12 cellular contexts compared by ENCODE assay signal in genomic region chr3:4425707-4426106, GRCh38. TPM values are rescaled to one million over a fixed set of nuclear protein-coding genes. Genes with fewer than 3 reads are reported as not detected.
DNase-seq lines count a peak whose midpoint lies in the region; ATAC-seq and TF ChIP-seq lines count a peak whose summit lies in the region.
"Had no signal": no experiment of that assay in that cellular context is flagged by ENCODE, and none has a peak within 500 bp of the region (broad histone marks: within the 10 kb centered on the region; RNA-seq: fewer than 3 reads in every experiment).

No MANE protein-coding gene starts in this region.

- intact Hi-C loops in activated naive CD4-positive, alpha-beta T cell treated with anti-CD3 and anti-CD28 coated beads for 36 hours (cut with micrococcal nuclease), result loop anchor here (2.0 to 10.0 kb wide), 3 partner anchors 41 to 769 kb away; partner anchors contain the start of genes BHLHE40 and SUMF1
- intact Hi-C loops in colonic mucosa (cut with DNase I), result no loop called here

- H3K9ac ChIP-seq in colonic mucosa (ENCODE audit: low read depth in 2 of 2, low read length in 2 of 2), result no peak overlapping the region

- H3K4me3 ChIP-seq in Peyer's patch, result no peak overlapping the region
- H3K4me3 ChIP-seq in colonic mucosa, result no peak overlapping the region
- H3K4me3 ChIP-seq: right atrium auricular region, SK-N-MC had no signal

- H3K9me3 Mint-ChIP-seq in activated naive CD4-positive, alpha-beta T cell treated with anti-CD3 and anti-CD28 coated beads for 36 hours, result no peaks in the 10 kb centered on the region
- H3K9me3 Mint-ChIP-seq in activated naive CD4-positive, alpha-beta T cell treated with anti-CD3 and anti-CD28 coated beads, Interleukin-2, amount 10 ng/mL, durations not matched to agents 7 days and 5 days, result no peaks in the 10 kb centered on the region
- H3K9me3 Mint-ChIP-seq in T-helper 2 cell treated with Interferon-gamma antibody and Interleukin-4, amounts not matched to agents 5 μg/mL and 100 μg/mL, for 36 hours, result no peaks in the 10 kb centered on the region
- H3K9me3 Mint-ChIP-seq in stimulated activated naive CD8-positive, alpha-beta T cell treated with anti-CD3 and anti-CD28 coated beads, Interleukin-15, amount 100 ng/mL, for 72 hours, result peaks cover 0 to 6% of the 10 kb centered on the region in 2 donors

- H3K27ac ChIP-seq in foreskin keratinocyte (no peak overlapping the region), Peyer's patch (no peak overlapping the region), colonic mucosa (no peak overlapping the region)
- H3K27ac ChIP-seq: right atrium auricular region, SK-N-MC had no signal

- no peaks in the 10 kb centered on the region for H3K36me3 ChIP-seq in Peyer's patch
- no peaks in the 10 kb centered on the region for H3K36me3 ChIP-seq in colonic mucosa
- H3K36me3 ChIP-seq: right atrium auricular region had no signal

- H3K4me3 Mint-ChIP-seq in activated naive CD4-positive, alpha-beta T cell treated with anti-CD3 and anti-CD28 coated beads for 36 hours, result no peak overlapping the region
- no peak overlapping the region for H3K4me3 Mint-ChIP-seq in activated naive CD4-positive, alpha-beta T cell treated with anti-CD3 and anti-CD28 coated beads, Interleukin-2, amount 10 ng/mL, durations not matched to agents 7 days and 5 days
- no peak overlapping the region for H3K4me3 Mint-ChIP-seq in T-helper 2 cell treated with Interferon-gamma antibody and Interleukin-4, amounts not matched to agents 5 μg/mL and 100 μg/mL, for 36 hours
- H3K4me3 Mint-ChIP-seq in stimulated activated naive CD8-positive, alpha-beta T cell treated with anti-CD3 and anti-CD28 coated beads, Interleukin-15, amount 100 ng/mL, for 72 hours, result no peak overlapping the region

- peaks cover 5% of the 10 kb centered on the region for H3K36me3 Mint-ChIP-seq in activated naive CD4-positive, alpha-beta T cell treated with anti-CD3 and anti-CD28 coated beads for 36 hours (ENCODE audit: low read depth)
- H3K36me3 Mint-ChIP-seq in activated naive CD4-positive, alpha-beta T cell treated with anti-CD3 and anti-CD28 coated beads, Interleukin-2, amount 10 ng/mL, durations not matched to agents 7 days and 5 days, result peaks cover 3% of the 10 kb centered on the region
- H3K36me3 Mint-ChIP-seq in T-helper 2 cell treated with Interferon-gamma antibody and Interleukin-4, amounts not matched to agents 5 μg/mL and 100 μg/mL, for 36 hours (ENCODE audit: low read depth), result peaks cover 5% of the 10 kb centered on the region

- TF ChIP-seq POLR2A in Peyer's patch (IDR thresholded peaks at IDR 0.05), result no peak

- no peaks in the 10 kb centered on the region for H3K27me3 Mint-ChIP-seq in activated naive CD4-positive, alpha-beta T cell treated with anti-CD3 and anti-CD28 coated beads for 36 hours (ENCODE audit: low read depth)
- H3K27me3 Mint-ChIP-seq in activated naive CD4-positive, alpha-beta T cell treated with anti-CD3 and anti-CD28 coated beads, Interleukin-2, amount 10 ng/mL, durations not matched to agents 7 days and 5 days, result no peaks in the 10 kb centered on the region
- H3K27me3 Mint-ChIP-seq in T-helper 2 cell treated with Interferon-gamma antibody and Interleukin-4, amounts not matched to agents 5 μg/mL and 100 μg/mL, for 36 hours (ENCODE audit: low read depth), result no peaks in the 10 kb centered on the region
- H3K27me3 Mint-ChIP-seq in stimulated activated naive CD8-positive, alpha-beta T cell treated with anti-CD3 and anti-CD28 coated beads, Interleukin-15, amount 100 ng/mL, for 72 hours, result no peaks in the 10 kb centered on the region

- DNase-seq in activated naive CD4-positive, alpha-beta T cell treated with anti-CD3 and anti-CD28 coated beads for 36 hours, result peak; percentile 71
- DNase-seq in activated naive CD4-positive, alpha-beta T cell treated with anti-CD3 and anti-CD28 coated beads, Interleukin-2, amount 10 ng/mL, durations not matched to agents 7 days and 5 days, result no peak
- peak; percentile 55 for DNase-seq in T-helper 2 cell treated with Interferon-gamma antibody and Interleukin-4, amounts not matched to agents 5 μg/mL and 100 μg/mL, for 36 hours (ENCODE audit: low spot score)
- DNase-seq in foreskin keratinocyte (no peak), Peyer's patch (no peak), colonic mucosa (no peak)
- DNase-seq in stimulated activated naive CD8-positive, alpha-beta T cell treated with anti-CD3 and anti-CD28 coated beads, Interleukin-15, amount 100 ng/mL, for 72 hours, result peak in 1 of 2 donors; percentile 23
- DNase-seq: midbrain, NCI-H524 treated with DMSO at 0.1 percent for 48 hours had no signal

- peaks cover 30% of the 10 kb centered on the region for H3K4me1 Mint-ChIP-seq in activated naive CD4-positive, alpha-beta T cell treated with anti-CD3 and anti-CD28 coated beads for 36 hours (ENCODE audit: low read depth)
- H3K4me1 Mint-ChIP-seq in activated naive CD4-positive, alpha-beta T cell treated with anti-CD3 and anti-CD28 coated beads, Interleukin-2, amount 10 ng/mL, durations not matched to agents 7 days and 5 days, result no peaks in the 10 kb centered on the region
- H3K4me1 Mint-ChIP-seq in T-helper 2 cell treated with Interferon-gamma antibody and Interleukin-4, amounts not matched to agents 5 μg/mL and 100 μg/mL, for 36 hours (ENCODE audit: low read depth), result peaks cover 10% of the 10 kb centered on the region
- H3K4me1 Mint-ChIP-seq in stimulated activated naive CD8-positive, alpha-beta T cell treated with anti-CD3 and anti-CD28 coated beads, Interleukin-15, amount 100 ng/mL, for 72 hours, result peaks cover 31% of the 10 kb centered on the region

- peak; percentile 14 for ATAC-seq in foreskin keratinocyte
- peak; percentile 52 for ATAC-seq in stimulated activated naive CD8-positive, alpha-beta T cell treated with anti-CD3 and anti-CD28 coated beads, Interleukin-15, amount 100 ng/mL, for 72 hours
- ATAC-seq in GM18873 (IDR thresholded peaks at IDR 0.05; ENCODE audit: low FRiP score, unreplicated experiment), result no peak

- H3K4me1 ChIP-seq in foreskin keratinocyte, result no peaks in the 10 kb centered on the region
- no peaks in the 10 kb centered on the region for H3K4me1 ChIP-seq in Peyer's patch
- H3K4me1 ChIP-seq in colonic mucosa, result no peaks in the 10 kb centered on the region

- H3K9me3 ChIP-seq in Peyer's patch, result no peaks in the 10 kb centered on the region
- H3K9me3 ChIP-seq in colonic mucosa, result no peaks in the 10 kb centered on the region
- H3K9me3 ChIP-seq: right atrium auricular region had no signal

- no peaks in the 10 kb centered on the region for H3K27me3 ChIP-seq in foreskin keratinocyte
- no peaks in the 10 kb centered on the region for H3K27me3 ChIP-seq in Peyer's patch
- no peaks in the 10 kb centered on the region for H3K27me3 ChIP-seq in colonic mucosa
- H3K27me3 ChIP-seq: right atrium auricular region had no signal

- CTCF ChIA-PET in activated naive CD4-positive, alpha-beta T cell treated with anti-CD3 and anti-CD28 coated beads for 36 hours (lab: Charles Lee), result no interaction called here
- CTCF ChIA-PET in activated naive CD4-positive, alpha-beta T cell treated with anti-CD3 and anti-CD28 coated beads, Interleukin-2, amount 10 ng/mL, durations not matched to agents 7 days and 5 days (lab: Charles Lee), result no interaction called here

- peak overlapping the region; percentile 28 for H3K27ac Mint-ChIP-seq in activated naive CD4-positive, alpha-beta T cell treated with anti-CD3 and anti-CD28 coated beads for 36 hours
- no peak overlapping the region for H3K27ac Mint-ChIP-seq in activated naive CD4-positive, alpha-beta T cell treated with anti-CD3 and anti-CD28 coated beads, Interleukin-2, amount 10 ng/mL, durations not matched to agents 7 days and 5 days
- no peak overlapping the region for H3K27ac Mint-ChIP-seq in T-helper 2 cell treated with Interferon-gamma antibody and Interleukin-4, amounts not matched to agents 5 μg/mL and 100 μg/mL, for 36 hours
- no peak overlapping the region for H3K27ac Mint-ChIP-seq in stimulated activated naive CD8-positive, alpha-beta T cell treated with anti-CD3 and anti-CD28 coated beads, Interleukin-15, amount 100 ng/mL, for 72 hours

- TF ChIP-seq CTCF in foreskin keratinocyte (conservative IDR thresholded peaks at IDR 0.05), result no peak
- TF ChIP-seq CTCF in Peyer's patch (IDR thresholded peaks at IDR 0.05), result no peak
- TF ChIP-seq CTCF in colonic mucosa (IDR thresholded peaks at IDR 0.05), result no peak

RNA-seq across cellular contexts. Expression of gene SUMF1, which starts 41.4 kb away (rescaled TPM):
- total RNA-seq in activated naive CD4-positive, alpha-beta T cell treated with anti-CD3 and anti-CD28 coated beads for 36 hours, result 1 to 10 TPM; 3.9 to 5.0 TPM
- total RNA-seq in foreskin keratinocyte, result 22.4 and 22.5 TPM in 2 replicates
- 14.6 and 17.5 TPM in 2 replicates for polyA plus RNA-seq in foreskin keratinocyte
- 10 to 100 TPM; 15.7 to 28.9 (median 26.8) TPM for total RNA-seq in Peyer's patch
- total RNA-seq in colonic mucosa, result 10 to 100 TPM; 37.6 to 43.9 TPM

Comparison
In these comparisons a context has a peak if more than half of its experiments do, and no peak if none do; other contexts are left out.
1. DNase-seq: peak in activated naive CD4-positive, alpha-beta T cell treated with anti-CD3 and anti-CD28 coated beads for 36 hours (single experiment) and T-helper 2 cell treated with Interferon-gamma antibody and Interleukin-4, amounts not matched to agents 5 μg/mL and 100 μg/mL, for 36 hours (single experiment); none in activated naive CD4-positive, alpha-beta T cell treated with anti-CD3 and anti-CD28 coated beads, Interleukin-2, amount 10 ng/mL, durations not matched to agents 7 days and 5 days (single experiment), foreskin keratinocyte (0 of 2), Peyer's patch (0 of 3) and colonic mucosa (single experiment).